Comparison of ENCODE assay signal across 27 cellular contexts in the genomic region with DNA sequence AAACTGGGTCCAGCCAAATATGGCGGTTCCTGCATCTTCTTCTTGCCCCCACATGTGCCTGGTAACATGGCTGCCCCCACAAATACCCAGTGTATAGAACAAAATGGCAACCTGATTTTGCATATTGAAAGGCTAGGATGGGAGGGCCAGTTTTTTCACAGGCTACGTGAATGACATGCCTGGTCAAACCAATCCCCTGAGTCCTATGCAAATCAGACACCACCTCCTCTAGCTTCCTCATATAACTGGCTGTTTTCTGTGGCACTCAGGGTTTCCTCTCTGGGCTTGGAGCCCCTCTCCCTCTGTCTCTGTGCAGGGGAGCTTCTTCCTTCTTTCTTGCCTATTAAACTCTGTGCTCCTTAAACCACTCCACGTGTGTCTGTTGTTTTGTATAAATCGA.
DNase-seq lines count a peak whose midpoint lies in the region; ATAC-seq, FAIRE-seq and TF ChIP-seq lines count a peak whose summit lies in the region.
"Had no signal": no experiment of that assay in that cellular context is flagged by ENCODE, and none has a peak within 500 bp of the region (broad histone marks: within the 10 kb centered on the region; RNA-seq: fewer than 3 reads in every experiment).

No MANE protein-coding gene starts in this region.

- H3K4me2 ChIP-seq in A549 = 0 out of 3 replicates have a peak overlapping the region, but pooled peaks have one; percentile 18
- no peak overlapping the region for H3K4me2 ChIP-seq in GM12878 (ENCODE audit: control insufficient read depth, insufficient read depth)
- H3K4me2 ChIP-seq: KMS-11, SK-N-SH had no signal

- DNase-seq in A549 (ENCODE audit: low read depth in 1 of 2, low spot score in 1 of 2) (peak in 1 of 2 experiments; percentile 13), H4 (ENCODE audit: low spot score) (peak; percentile 57), NB4 (ENCODE audit: low read depth) (peak; percentile 12), GM12878 (ENCODE audit: low read depth, low spot score) (no peak), LoVo (ENCODE audit: low spot score) (no peak)
- no peak for DNase-seq in activated effector memory CD4-positive, alpha-beta T cell treated with anti-CD3 and anti-CD28 coated beads, Interleukin-2, amount 50 U/mL, for 16 hours
- DNase-seq: ACHN, BE2C, Calu3, DMS79 treated with DMSO at 0.1 percent for 48 hours, H9, HFFc6, IMR-90, MV-4-11, NCI-H1417, NCI-H1694, NCI-H2029 treated with DMSO at 0.1 percent for 48 hours, NCI-H226, NCI-H510A treated with DMSO at 0.1 percent for 48 hours, NCI-H774, SIG-M5, SK-N-SH, SW 1271, T-helper 9 cell had no signal

- SMC1A ChIA-PET in GM12878 (lab: Charles Lee; ENCODE audit: uncharacterized antibody, unreplicated experiment) = interaction anchor here (2.0 kb wide), 1 partner anchor 10 kb away, joined by 4 read pairs; no protein-coding TSS in a partner anchor

- H3K4me3 ChIP-seq in A549 (no peak overlapping the region), NB4 (ENCODE audit: low read depth, low read length) (no peak overlapping the region), GM12878 (no peak overlapping the region)

- no peaks in the 10 kb centered on the region for H3K27me3 ChIP-seq in GM12878 (replicated peaks in 1 of 2; ENCODE audit: control insufficient read depth in 2 of 2, insufficient read depth in 2 of 2, low read length in 1 of 2)
- H3K27me3 ChIP-seq: BE2C had no signal

- TF ChIP-seq RAD21 in A549 (conservative IDR thresholded peaks at IDR 0.05 in 1 of 2, IDR thresholded peaks at IDR 0.05 in 1 of 2) = no peak
- no peak for TF ChIP-seq RAD21 in GM12878 (IDR thresholded peaks at IDR 0.05; ENCODE audit: insufficient read depth, low read depth, low read length)

- no peak overlapping the region for H2AFZ ChIP-seq in GM12878 (ENCODE audit: control insufficient read depth, low read depth, low read length)

- RAD21 ChIA-PET in GM12878 (lab: Charles Lee; ENCODE audit: unreplicated experiment) = no interaction called here

- H4K20me1 ChIP-seq in GM12878 (ENCODE audit: control insufficient read depth, insufficient read depth) = no peaks in the 10 kb centered on the region

- H3K4me1 ChIP-seq in A549 (no peaks in the 10 kb centered on the region), GM12878 (ENCODE audit: control insufficient read depth, insufficient read depth, low read length) (no peaks in the 10 kb centered on the region)
- H3K4me1 ChIP-seq: BE2C had no signal

- H3K9me3 ChIP-seq in A549 = peaks cover 5% of the 10 kb centered on the region; the same call in 2 of the 3 replicates
- no peaks in the 10 kb centered on the region; the same call in 2 of the 3 replicates for H3K9me3 ChIP-seq in GM12878 (replicated peaks; ENCODE audit: control insufficient read depth, insufficient read depth, low read length)
- H3K9me3 ChIP-seq: BE2C, SK-N-SH had no signal

- POLR2A ChIA-PET in A549 (lab: Yijun Ruan, JAX) = no interaction called here
- POLR2A ChIA-PET in GM12878 (lab: Charles Lee) = no interaction called here

- H3K36me3 ChIP-seq in GM12878 (ENCODE audit: control insufficient read depth in 2 of 2, insufficient read depth in 2 of 2, low read length in 1 of 2) = no peaks in the 10 kb centered on the region
- H3K36me3 ChIP-seq: BE2C had no signal

- CTCF ChIA-PET in A549 (lab: Yijun Ruan, JAX) = interaction anchor here (1.6 kb wide), 1 partner anchor 9 kb away, joined by 5 read pairs; no protein-coding TSS in a partner anchor
- CTCF ChIA-PET in GM12878 (lab: Yijun Ruan, JAX) = no interaction called here

- TF ChIP-seq EP300 in A549 (IDR thresholded peaks at IDR 0.05) = no peak
- TF ChIP-seq EP300 in GM12878 (IDR thresholded peaks at IDR 0.05; ENCODE audit: borderline replicate concordance in 1 of 2, control insufficient read depth in 1 of 2, low read depth in 2 of 2, low read length in 2 of 2) = no peak

- H3K27ac ChIP-seq in A549 (no peak overlapping the region), GM12878 (ENCODE audit: control insufficient read depth, insufficient read depth) (no peak overlapping the region)
- H3K27ac ChIP-seq: KMS-11, RWPE1 had no signal

- no TSS peak for BruUV-seq in GM12878 (replicated peaks; lab: Mats Ljungman, UMichigan)

- TF ChIP-seq CTCF in A549 (IDR thresholded peaks at IDR 0.05) (no peak), NB4 (IDR thresholded peaks at IDR 0.05; ENCODE audit: low read depth, low read length) (no peak), GM12878 (IDR thresholded peaks at IDR 0.05 in 2 of 3, conservative IDR thresholded peaks at IDR 0.05 in 1 of 3; ENCODE audit: control insufficient read depth in 2 of 3, extremely low read depth in 1 of 3, insufficient read depth in 1 of 3, low read depth in 3 of 3, low read length in 3 of 3) (no peak)

- TF ChIP-seq POLR2A in A549 (IDR thresholded peaks at IDR 0.05; ENCODE audit: low read length) (no peak), NB4 (IDR thresholded peaks at IDR 0.05; ENCODE audit: extremely low read depth, insufficient read length) (no peak), GM12878 (IDR thresholded peaks at IDR 0.05; ENCODE audit: low read depth, low read length) (no peak)

- H3K9ac ChIP-seq in GM12878 (ENCODE audit: control insufficient read depth, insufficient read depth, low read length) = no peak overlapping the region
- H3K9ac ChIP-seq: KMS-11, SK-N-SH had no signal

- ATAC-seq in A549 (peak in 1 of 2 experiments; percentile 57; a peak in 3 of 6 replicates), GM12878 (no peak), GM21786 (IDR thresholded peaks at IDR 0.05; ENCODE audit: unreplicated experiment) (no peak)

- 22% methylated on average over 4 of the region's 4 CpGs for WGBS in A549 (ENCODE audit: missing lambda C conversion rate)
- WGBS in GM12878 (ENCODE audit: insufficient coverage, insufficient replicate concordance, low lambda C conversion rate, missing lambda C conversion rate) = 42% methylated on average over 4 of the region's 4 CpGs

- in situ Hi-C loops in GM12878 (cut with MboI) = no loop called here

- FAIRE-seq in A549 (lab: Jason Lieb, UNC) = no peak
- no peak for FAIRE-seq in GM12878 (lab: Jason Lieb, UNC)

- no peaks in the 10 kb centered on the region for H3K79me2 ChIP-seq in GM12878 (ENCODE audit: control insufficient read depth, insufficient read depth, low read length)

- intact Hi-C loops in GM12878 (cut with micrococcal nuclease; ENCODE audit: unreplicated experiment) = no loop called here

TF ChIP-seq in A549, 52 proteins besides CTCF, POLR2A, EP300 and RAD21 (continues in another document):
- TF ChIP-seq ZSCAN20 (CRISPR knock-in tag; IDR thresholded peaks at IDR 0.05) (no peak), SMC3 (IDR thresholded peaks at IDR 0.05) (no peak), MAFK (IDR thresholded peaks at IDR 0.05; ENCODE audit: partially characterized antibody) (no peak), CEBPB (IDR thresholded peaks at IDR 0.05) (no peak)
- TF ChIP-seq, protein P1, sequence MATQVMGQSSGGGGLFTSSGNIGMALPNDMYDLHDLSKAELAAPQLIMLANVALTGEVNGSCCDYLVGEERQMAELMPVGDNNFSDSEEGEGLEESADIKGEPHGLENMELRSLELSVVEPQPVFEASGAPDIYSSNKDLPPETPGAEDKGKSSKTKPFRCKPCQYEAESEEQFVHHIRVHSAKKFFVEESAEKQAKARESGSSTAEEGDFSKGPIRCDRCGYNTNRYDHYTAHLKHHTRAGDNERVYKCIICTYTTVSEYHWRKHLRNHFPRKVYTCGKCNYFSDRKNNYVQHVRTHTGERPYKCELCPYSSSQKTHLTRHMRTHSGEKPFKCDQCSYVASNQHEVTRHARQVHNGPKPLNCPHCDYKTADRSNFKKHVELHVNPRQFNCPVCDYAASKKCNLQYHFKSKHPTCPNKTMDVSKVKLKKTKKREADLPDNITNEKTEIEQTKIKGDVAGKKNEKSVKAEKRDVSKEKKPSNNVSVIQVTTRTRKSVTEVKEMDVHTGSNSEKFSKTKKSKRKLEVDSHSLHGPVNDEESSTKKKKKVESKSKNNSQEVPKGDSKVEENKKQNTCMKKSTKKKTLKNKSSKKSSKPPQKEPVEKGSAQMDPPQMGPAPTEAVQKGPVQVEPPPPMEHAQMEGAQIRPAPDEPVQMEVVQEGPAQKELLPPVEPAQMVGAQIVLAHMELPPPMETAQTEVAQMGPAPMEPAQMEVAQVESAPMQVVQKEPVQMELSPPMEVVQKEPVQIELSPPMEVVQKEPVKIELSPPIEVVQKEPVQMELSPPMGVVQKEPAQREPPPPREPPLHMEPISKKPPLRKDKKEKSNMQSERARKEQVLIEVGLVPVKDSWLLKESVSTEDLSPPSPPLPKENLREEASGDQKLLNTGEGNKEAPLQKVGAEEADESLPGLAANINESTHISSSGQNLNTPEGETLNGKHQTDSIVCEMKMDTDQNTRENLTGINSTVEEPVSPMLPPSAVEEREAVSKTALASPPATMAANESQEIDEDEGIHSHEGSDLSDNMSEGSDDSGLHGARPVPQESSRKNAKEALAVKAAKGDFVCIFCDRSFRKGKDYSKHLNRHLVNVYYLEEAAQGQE (IDR thresholded peaks at IDR 0.05) = no peak

TF ChIP-seq in GM12878, 131 proteins besides CTCF, POLR2A, EP300 and RAD21:
- TF ChIP-seq JUNB (IDR thresholded peaks at IDR 0.05) = no peak
- TF ChIP-seq, protein P2, sequence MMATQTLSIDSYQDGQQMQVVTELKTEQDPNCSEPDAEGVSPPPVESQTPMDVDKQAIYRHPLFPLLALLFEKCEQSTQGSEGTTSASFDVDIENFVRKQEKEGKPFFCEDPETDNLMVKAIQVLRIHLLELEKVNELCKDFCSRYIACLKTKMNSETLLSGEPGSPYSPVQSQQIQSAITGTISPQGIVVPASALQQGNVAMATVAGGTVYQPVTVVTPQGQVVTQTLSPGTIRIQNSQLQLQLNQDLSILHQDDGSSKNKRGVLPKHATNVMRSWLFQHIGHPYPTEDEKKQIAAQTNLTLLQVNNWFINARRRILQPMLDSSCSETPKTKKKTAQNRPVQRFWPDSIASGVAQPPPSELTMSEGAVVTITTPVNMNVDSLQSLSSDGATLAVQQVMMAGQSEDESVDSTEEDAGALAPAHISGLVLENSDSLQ (IDR thresholded peaks at IDR 0.05) = peak; percentile 61

Comparison
In these comparisons a context has a peak if more than half of its experiments do, and no peak if none do; other contexts are left out.
1. DNase-seq: peak in H4 (single experiment) and NB4 (single experiment); none in GM12878 (single experiment), activated effector memory CD4-positive, alpha-beta T cell treated with anti-CD3 and anti-CD28 coated beads, Interleukin-2, amount 50 U/mL, for 16 hours (single experiment) and LoVo (single experiment).